In the genomic region with DNA sequence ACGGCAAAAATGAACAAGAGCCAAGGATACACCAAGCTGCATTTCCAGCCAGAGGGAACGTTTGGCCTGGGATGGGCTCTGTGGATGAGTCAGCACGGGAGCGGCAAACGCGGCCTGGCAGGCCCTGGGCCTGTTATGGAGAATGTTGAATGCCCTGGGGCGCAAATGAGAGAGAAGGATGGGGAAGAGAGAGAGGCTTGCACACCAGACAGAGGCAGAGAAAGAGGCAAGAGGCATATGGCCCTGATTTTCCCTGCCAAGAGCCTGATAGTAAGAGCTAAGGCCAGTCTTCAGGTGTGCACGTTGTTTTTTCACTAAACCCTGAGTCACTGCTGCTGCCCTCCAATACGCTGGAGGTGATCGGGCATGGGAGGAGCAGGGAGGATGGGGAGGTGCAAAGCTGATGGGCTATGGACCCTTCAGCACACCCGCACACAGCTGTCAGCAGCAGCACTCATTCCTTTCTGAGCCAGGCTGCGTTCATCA, we compare ENCODE assay signal across 9 cellular contexts.
DNase-seq lines count a peak whose midpoint lies in the region; ATAC-seq and TF ChIP-seq lines count a peak whose summit lies in the region.
"Had no signal": no experiment of that assay in that cellular context is flagged by ENCODE, and none has a peak within 500 bp of the region (broad histone marks: within the 10 kb centered on the region; RNA-seq: fewer than 3 reads in every experiment).

No MANE protein-coding gene starts in this region.

- no peak for TF ChIP-seq POLR2A in gastrocnemius medialis (IDR thresholded peaks at IDR 0.05)

- H3K9ac ChIP-seq in fibroblast of lung (ENCODE audit: insufficient read depth, low read length) = no peak overlapping the region

- peak overlapping the region; percentile 4 for H2AFZ ChIP-seq in fibroblast of lung (ENCODE audit: low read length)

- H3K27ac ChIP-seq in RWPE2 (ENCODE audit: poor library complexity, severe bottlenecking) (peak overlapping the region; percentile 86), fibroblast of lung (ENCODE audit: insufficient read depth, low read length) (no peak overlapping the region), gastrocnemius medialis (no peak overlapping the region)

- peak; percentile 87 for DNase-seq in GM04504 (ENCODE audit: low read depth)
- peak; percentile 95 for DNase-seq in RWPE2 (ENCODE audit: low spot score)
- peak; percentile 74 to 83 for DNase-seq in fibroblast of lung (ENCODE audit: low read depth in 2 of 2)
- DNase-seq in gastrocnemius medialis = peak in 1 of 2 donors; percentile 51
- DNase-seq in NCI-H1105 (lab: John Stamatoyannopoulos, UW) = no peak
- no peak for DNase-seq in cardiac septum (ENCODE audit: low spot score)
- no peak for DNase-seq in posterior cingulate gyrus
- DNase-seq: activated gamma-delta T cell treated with Interleukin-2 at 50 U/mL for 16 hours had no signal

- peak overlapping the region; percentile 45 for H3K4me2 ChIP-seq in fibroblast of lung (ENCODE audit: extremely low read depth, insufficient read depth, low read length)

- H3K4me3 ChIP-seq in RWPE2 (ENCODE audit: severe bottlenecking) (no peak overlapping the region), fibroblast of lung (replicated peaks in 1 of 4; ENCODE audit: control extremely low read depth in 1 of 4, insufficient read depth in 1 of 4, low read depth in 3 of 4, low read length in 4 of 4) (no peak overlapping the region), gastrocnemius medialis (no peak overlapping the region)

- in situ Hi-C loops in gastrocnemius medialis (cut with MboI; ENCODE audit: low sequenced_read_pairs in 4 of 4) = no loop called here

- no peaks in the 10 kb centered on the region for H4K20me1 ChIP-seq in fibroblast of lung (ENCODE audit: control insufficient read depth, extremely low read depth, insufficient read depth, low read length)

- peak; percentile 89 for ATAC-seq in RWPE2 (ENCODE audit: low read depth)
- peak; percentile 71 to 88 for ATAC-seq in gastrocnemius medialis
- ATAC-seq in GM19452 (IDR thresholded peaks at IDR 0.05; ENCODE audit: unreplicated experiment) = no peak

- intact Hi-C loops in gastrocnemius medialis (cut with DNase I; ENCODE audit: low total_unique reads) (no loop called here), cardiac septum (cut with DNase I) (no loop called here), posterior cingulate gyrus (cut with DNase I) (no loop called here)

- H3K4me1 ChIP-seq in RWPE2 (ENCODE audit: insufficient read depth, poor library complexity, severe bottlenecking) (peaks cover 29% of the 10 kb centered on the region), fibroblast of lung (ENCODE audit: control insufficient read depth, extremely low read depth, insufficient read depth, low read length) (peaks cover 14% of the 10 kb centered on the region), gastrocnemius medialis (peaks cover 0 to 8% of the 10 kb centered on the region in 2 donors)

- no peaks in the 10 kb centered on the region for H3K79me2 ChIP-seq in fibroblast of lung (ENCODE audit: control insufficient read depth, insufficient read depth, low read length)

- H3K36me3 ChIP-seq in RWPE2 (ENCODE audit: low read depth) (no peaks in the 10 kb centered on the region), fibroblast of lung (ENCODE audit: control insufficient read depth, insufficient read depth, low read length) (no peaks in the 10 kb centered on the region), gastrocnemius medialis (no peaks in the 10 kb centered on the region)

- TF ChIP-seq CTCF in RWPE2 (IDR thresholded peaks at IDR 0.05; ENCODE audit: poor library complexity, severe bottlenecking) = no peak
- no peak for TF ChIP-seq CTCF in fibroblast of lung (conservative IDR thresholded peaks at IDR 0.05 in 1 of 2, IDR thresholded peaks at IDR 0.05 in 1 of 2; ENCODE audit: low read depth in 1 of 2, low read length in 2 of 2)
- TF ChIP-seq CTCF in gastrocnemius medialis (IDR thresholded peaks at IDR 0.05 in 4 of 5, conservative IDR thresholded peaks at IDR 0.05 in 1 of 5) = no peak

- no peaks in the 10 kb centered on the region for H3K9me3 ChIP-seq in RWPE2 (ENCODE audit: severe bottlenecking)
- H3K9me3 ChIP-seq in fibroblast of lung (ENCODE audit: control insufficient read depth, insufficient read depth, low read depth, low read length) = no peaks in the 10 kb centered on the region
- no peaks in the 10 kb centered on the region for H3K9me3 ChIP-seq in gastrocnemius medialis

- no peaks in the 10 kb centered on the region for H3K27me3 ChIP-seq in RWPE2 (ENCODE audit: insufficient read depth, poor library complexity, severe bottlenecking)
- H3K27me3 ChIP-seq in fibroblast of lung (ENCODE audit: control insufficient read depth, insufficient read depth, low read length) = no peaks in the 10 kb centered on the region
- peaks cover 0 to 2% (median 0%) of the 10 kb centered on the region in 3 donors for H3K27me3 ChIP-seq in gastrocnemius medialis

Comparison
In these comparisons a context has a peak if more than half of its experiments do, and no peak if none do; other contexts are left out.
1. DNase-seq: peak in GM04504 (single experiment), RWPE2 (single experiment) and fibroblast of lung (2 of 2); none in NCI-H1105 (single experiment), cardiac septum (single experiment) and posterior cingulate gyrus (0 of 10).